1 cellular context compared by ENCODE assay signal in genomic region chr1:113905435-113905861, GRCh38.
A peak's percentile ranks its signal among the peaks of the same experiment; 100 is the strongest.
TF ChIP-seq lines count a peak whose summit lies in the region.

No MANE protein-coding gene starts in this region.

TF ChIP-seq in H1, 55 proteins besides CTCF, POLR2A, EP300 and RAD21:
- no peak for TF ChIP-seq SUZ12 (IDR thresholded peaks at IDR 0.05; ENCODE audit: low read length)
- no peak for TF ChIP-seq RXRA (IDR thresholded peaks at IDR 0.05; ENCODE audit: insufficient read depth, low read depth, low read length)
- TF ChIP-seq RFX5 (IDR thresholded peaks at IDR 0.05; ENCODE audit: borderline replicate concordance, low read depth, low read length): no peak
- TF ChIP-seq CHD1 (IDR thresholded peaks at IDR 0.05; ENCODE audit: low read depth, low read length): no peak
- 0 out of 2 replicates have a peak, but pooled peaks have one; percentile 8 for TF ChIP-seq TBP (IDR thresholded peaks at IDR 0.05; ENCODE audit: low read depth, low read length)
- no peak for TF ChIP-seq FOSL1 (IDR thresholded peaks at IDR 0.05; ENCODE audit: insufficient read depth, low read depth, low read length)
- TF ChIP-seq, protein P1, sequence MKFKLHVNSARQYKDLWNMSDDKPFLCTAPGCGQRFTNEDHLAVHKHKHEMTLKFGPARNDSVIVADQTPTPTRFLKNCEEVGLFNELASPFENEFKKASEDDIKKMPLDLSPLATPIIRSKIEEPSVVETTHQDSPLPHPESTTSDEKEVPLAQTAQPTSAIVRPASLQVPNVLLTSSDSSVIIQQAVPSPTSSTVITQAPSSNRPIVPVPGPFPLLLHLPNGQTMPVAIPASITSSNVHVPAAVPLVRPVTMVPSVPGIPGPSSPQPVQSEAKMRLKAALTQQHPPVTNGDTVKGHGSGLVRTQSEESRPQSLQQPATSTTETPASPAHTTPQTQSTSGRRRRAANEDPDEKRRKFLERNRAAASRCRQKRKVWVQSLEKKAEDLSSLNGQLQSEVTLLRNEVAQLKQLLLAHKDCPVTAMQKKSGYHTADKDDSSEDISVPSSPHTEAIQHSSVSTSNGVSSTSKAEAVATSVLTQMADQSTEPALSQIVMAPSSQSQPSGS (IDR thresholded peaks at IDR 0.05; ENCODE audit: low read length): no peak; the same call in 1 of the 2 replicates
- no peak for TF ChIP-seq SRF (IDR thresholded peaks at IDR 0.05; ENCODE audit: low read depth, low read length)
- TF ChIP-seq TEAD4 (IDR thresholded peaks at IDR 0.05; ENCODE audit: low read depth, low read length): no peak
- peak; percentile 34; the same call in 1 of the 2 replicates for TF ChIP-seq SP2 (IDR thresholded peaks at IDR 0.05; ENCODE audit: low read length)
- TF ChIP-seq SIRT6 (IDR thresholded peaks at IDR 0.05; ENCODE audit: low read length): no peak
- TF ChIP-seq CTBP2 (IDR thresholded peaks at IDR 0.05; ENCODE audit: borderline replicate concordance, insufficient read depth, insufficient read length, low read length): no peak
- TF ChIP-seq HDAC2 (IDR thresholded peaks at IDR 0.05; ENCODE audit: borderline replicate concordance in 1 of 2, low read depth in 2 of 2, low read length in 2 of 2): peak in 1 of 2 experiments; percentile 90; a peak in 2 of 4 replicates
- no peak for TF ChIP-seq POU5F1 (IDR thresholded peaks at IDR 0.05; ENCODE audit: low read depth, low read length)
- TF ChIP-seq RBBP5 (IDR thresholded peaks at IDR 0.05; ENCODE audit: borderline replicate concordance, low read depth, low read length): peak; percentile 13; the same call in 1 of the 2 replicates
- no peak for TF ChIP-seq MAFK (IDR thresholded peaks at IDR 0.05; ENCODE audit: low read depth, low read length)
- TF ChIP-seq SP1 (IDR thresholded peaks at IDR 0.05; ENCODE audit: low read depth, low read length): no peak
- no peak for TF ChIP-seq YY1 (IDR thresholded peaks at IDR 0.05; ENCODE audit: low read depth, low read length)
- no peak for TF ChIP-seq ZNF274 (IDR thresholded peaks at IDR 0.05; ENCODE audit: borderline replicate concordance, extremely low read depth, low read length)
- TF ChIP-seq, protein P2, sequence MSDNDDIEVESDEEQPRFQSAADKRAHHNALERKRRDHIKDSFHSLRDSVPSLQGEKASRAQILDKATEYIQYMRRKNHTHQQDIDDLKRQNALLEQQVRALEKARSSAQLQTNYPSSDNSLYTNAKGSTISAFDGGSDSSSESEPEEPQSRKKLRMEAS (IDR thresholded peaks at IDR 0.05): no peak
- no peak for TF ChIP-seq NRF1 (IDR thresholded peaks at IDR 0.05; ENCODE audit: low read depth, low read length)
- TF ChIP-seq SAP30 (IDR thresholded peaks at IDR 0.05; ENCODE audit: insufficient read depth, insufficient replicate concordance, low read length): peak; percentile 98
- TF ChIP-seq POLR2AphosphoS5 (IDR thresholded peaks at IDR 0.05; ENCODE audit: low read depth, low read length): no peak
- no peak for TF ChIP-seq EZH2 (IDR thresholded peaks at IDR 0.05; ENCODE audit: low read depth, low read length, severe bottlenecking)
- no peak for TF ChIP-seq CBX8 (IDR thresholded peaks at IDR 0.05; ENCODE audit: borderline replicate concordance, low read depth, low read length)
- no peak for TF ChIP-seq RNF2 (IDR thresholded peaks at IDR 0.05; ENCODE audit: borderline replicate concordance, low read depth, low read length, missing control alignments, poor library complexity, severe bottlenecking)
- TF ChIP-seq TAF1 (IDR thresholded peaks at IDR 0.05; ENCODE audit: low read depth, low read length): 0 out of 2 replicates have a peak, but pooled peaks have one; percentile 9
- TF ChIP-seq JUN (IDR thresholded peaks at IDR 0.05; ENCODE audit: low read depth, low read length): no peak
- no peak for TF ChIP-seq BCL11A (IDR thresholded peaks at IDR 0.05; ENCODE audit: low read depth in 2 of 2, low read length in 2 of 2)
- no peak for TF ChIP-seq SIX5 (IDR thresholded peaks at IDR 0.05; ENCODE audit: low read depth, low read length)
- peak; percentile 72 for TF ChIP-seq PHF8 (conservative IDR thresholded peaks at IDR 0.05; ENCODE audit: low read depth, low read length)
- TF ChIP-seq KDM4A (IDR thresholded peaks at IDR 0.05; ENCODE audit: low read depth, low read length, severe bottlenecking): peak; percentile 86
- no peak for TF ChIP-seq GTF2F1 (IDR thresholded peaks at IDR 0.05; ENCODE audit: borderline replicate concordance, low read depth, low read length)
- TF ChIP-seq BRCA1 (IDR thresholded peaks at IDR 0.05; ENCODE audit: low read depth, low read length): no peak
- peak; percentile 87 for TF ChIP-seq ASH2L (IDR thresholded peaks at IDR 0.05; ENCODE audit: low read length)
